1 cellular context compared by ENCODE assay signal in genomic region chr1:119827010-119827409, GRCh38.
TF ChIP-seq lines count a peak whose summit lies in the region.

No MANE protein-coding gene starts in this region.

TF ChIP-seq in GM12878, 131 proteins besides CTCF, POLR2A, EP300 and RAD21 (continued from another document):
- TF ChIP-seq PBX3 (IDR thresholded peaks at IDR 0.05; ENCODE audit: insufficient replicate concordance, low read depth, low read length) = no peak
- no peak for TF ChIP-seq BCL11A (IDR thresholded peaks at IDR 0.05; ENCODE audit: low read depth, low read length)
- TF ChIP-seq PRDM15 (CRISPR knock-in tag; IDR thresholded peaks at IDR 0.05) = no peak
- TF ChIP-seq ZNF592 (IDR thresholded peaks at IDR 0.05) = no peak
- no peak for TF ChIP-seq CREB1 (IDR thresholded peaks at IDR 0.05; ENCODE audit: low read depth)
TF ChIP-seq in GM12878: peak in this region for 0.
